Comparison of ENCODE assay signal across 1 cellular context in genomic region chr7:129792721-129793120, GRCh38.
TF ChIP-seq lines count a peak whose summit lies in the region.

No MANE protein-coding gene starts in this region.

TF ChIP-seq in H1, 55 proteins besides CTCF, POLR2A, EP300 and RAD21:
- TF ChIP-seq FOSL1 (IDR thresholded peaks at IDR 0.05; ENCODE audit: insufficient read depth, low read depth, low read length), result no peak
- TF ChIP-seq YY1 (IDR thresholded peaks at IDR 0.05; ENCODE audit: low read depth, low read length), result 0 out of 2 replicates have a peak, but pooled peaks have one; percentile 11
